Comparison of ENCODE assay signal across 1 cellular context in the genomic region with DNA sequence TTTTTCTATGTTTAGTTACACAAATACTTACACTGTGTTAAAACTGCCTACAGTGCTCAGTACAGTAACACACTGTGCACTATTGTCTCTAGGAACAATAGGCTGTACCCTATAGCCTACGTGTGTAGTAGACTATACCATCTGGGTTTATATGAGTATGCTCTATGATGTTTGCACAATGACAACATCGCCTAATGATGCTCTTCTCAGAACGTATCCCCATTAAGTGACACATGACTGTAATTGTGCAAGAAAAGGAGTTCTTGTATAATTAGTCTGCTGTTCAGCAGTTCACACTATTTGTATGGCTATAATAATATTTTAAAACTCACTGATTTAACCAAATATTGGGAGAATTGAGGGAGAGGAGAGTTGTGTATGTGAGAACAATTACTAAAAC.
TF ChIP-seq lines count a peak whose summit lies in the region.

No MANE protein-coding gene starts in this region.

TF ChIP-seq in HepG2, 621 proteins besides CTCF, POLR2A, EP300 and RAD21 (continued from another document):
- TF ChIP-seq, protein P1, sequence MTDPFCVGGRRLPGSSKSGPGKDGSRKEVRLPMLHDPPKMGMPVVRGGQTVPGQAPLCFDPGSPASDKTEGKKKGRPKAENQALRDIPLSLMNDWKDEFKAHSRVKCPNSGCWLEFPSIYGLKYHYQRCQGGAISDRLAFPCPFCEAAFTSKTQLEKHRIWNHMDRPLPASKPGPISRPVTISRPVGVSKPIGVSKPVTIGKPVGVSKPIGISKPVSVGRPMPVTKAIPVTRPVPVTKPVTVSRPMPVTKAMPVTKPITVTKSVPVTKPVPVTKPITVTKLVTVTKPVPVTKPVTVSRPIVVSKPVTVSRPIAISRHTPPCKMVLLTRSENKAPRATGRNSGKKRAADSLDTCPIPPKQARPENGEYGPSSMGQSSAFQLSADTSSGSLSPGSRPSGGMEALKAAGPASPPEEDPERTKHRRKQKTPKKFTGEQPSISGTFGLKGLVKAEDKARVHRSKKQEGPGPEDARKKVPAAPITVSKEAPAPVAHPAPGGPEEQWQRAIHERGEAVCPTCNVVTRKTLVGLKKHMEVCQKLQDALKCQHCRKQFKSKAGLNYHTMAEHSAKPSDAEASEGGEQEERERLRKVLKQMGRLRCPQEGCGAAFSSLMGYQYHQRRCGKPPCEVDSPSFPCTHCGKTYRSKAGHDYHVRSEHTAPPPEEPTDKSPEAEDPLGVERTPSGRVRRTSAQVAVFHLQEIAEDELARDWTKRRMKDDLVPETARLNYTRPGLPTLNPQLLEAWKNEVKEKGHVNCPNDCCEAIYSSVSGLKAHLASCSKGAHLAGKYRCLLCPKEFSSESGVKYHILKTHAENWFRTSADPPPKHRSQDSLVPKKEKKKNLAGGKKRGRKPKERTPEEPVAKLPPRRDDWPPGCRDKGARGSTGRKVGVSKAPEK (CRISPR knock-in tag; IDR thresholded peaks at IDR 0.05; ENCODE audit: borderline replicate concordance): no peak
- TF ChIP-seq THYN1 (CRISPR knock-in tag; IDR thresholded peaks at IDR 0.05; ENCODE audit: borderline replicate concordance, low read depth): no peak
- no peak for TF ChIP-seq ZNF652 (CRISPR knock-in tag; IDR thresholded peaks at IDR 0.05; ENCODE audit: borderline replicate concordance, low read depth)
